1 cellular context compared by ENCODE assay signal in genomic region chr12:121296618-121297476, GRCh38.
TF ChIP-seq lines count a peak whose summit lies in the region.

CAMKK2 (minus strand) TSS chr12:121296709; CDS start chr12:121274526, 22,183 bp downstream.

TF ChIP-seq in K562, 482 proteins besides CTCF, POLR2A, EP300 and RAD21 (continued from another document and continues in another):
- TF ChIP-seq CHD7 (IDR thresholded peaks at IDR 0.05; ENCODE audit: low read depth, low read length) (no peak), SRF (CRISPR knock-in tag; IDR thresholded peaks at IDR 0.05) (no peak), ZNF174 (CRISPR knock-in tag; IDR thresholded peaks at IDR 0.05) (no peak), TSC22D4 (tag; IDR thresholded peaks at IDR 0.05) (no peak), NFE2L1 (tag; IDR thresholded peaks at IDR 0.05; ENCODE audit: borderline replicate concordance, low read depth) (no peak), ZNF444 (CRISPR knock-in tag; IDR thresholded peaks at IDR 0.05) (no peak), RCOR1 (IDR thresholded peaks at IDR 0.05; ENCODE audit: borderline replicate concordance in 1 of 2, low read depth in 2 of 2, low read length in 2 of 2) (no peak), ASH1L (IDR thresholded peaks at IDR 0.05; ENCODE audit: borderline replicate concordance, low read depth, partially characterized antibody) (peak; percentile 34), C11orf30 (IDR thresholded peaks at IDR 0.05; ENCODE audit: low read depth) (no peak), ZNF699 (CRISPR knock-in tag; IDR thresholded peaks at IDR 0.05; ENCODE audit: insufficient replicate concordance) (no peak), ZFPM2 (CRISPR knock-in tag; IDR thresholded peaks at IDR 0.05) (no peak), IRF9 (tag; IDR thresholded peaks at IDR 0.05) (no peak), ZKSCAN3 (CRISPR knock-in tag; IDR thresholded peaks at IDR 0.05) (no peak), RHOXF2B (CRISPR knock-in tag; conservative IDR thresholded peaks at IDR 0.05) (no peak), KDM2B (CRISPR knock-in tag; IDR thresholded peaks at IDR 0.05) (peak; percentile 60; the same call in 1 of the 2 replicates), SREBF2 (CRISPR knock-in tag; IDR thresholded peaks at IDR 0.05) (no peak), TCF7L2 (IDR thresholded peaks at IDR 0.05; ENCODE audit: low read depth, low read length) (no peak), ZNF445 (CRISPR knock-in tag; IDR thresholded peaks at IDR 0.05; ENCODE audit: low read depth) (no peak), PHF21A (IDR thresholded peaks at IDR 0.05; ENCODE audit: borderline replicate concordance, low read depth) (no peak), E2F3 (CRISPR knock-in tag; IDR thresholded peaks at IDR 0.05) (peak; percentile 48; the same call in 1 of the 2 replicates), NR1H2 (CRISPR knock-in tag; IDR thresholded peaks at IDR 0.05) (no peak), ZNF589 (CRISPR knock-in tag; IDR thresholded peaks at IDR 0.05; ENCODE audit: low read depth) (peak; percentile 90; the same call in 1 of the 2 replicates), POLR2B (IDR thresholded peaks at IDR 0.05; ENCODE audit: low read depth, partially characterized antibody) (peak; percentile 72), STAT5A (IDR thresholded peaks at IDR 0.05; ENCODE audit: borderline replicate concordance, low read length) (no peak), JUNB (CRISPR knock-in tag; conservative IDR thresholded peaks at IDR 0.05) (no peak), MAFK (IDR thresholded peaks at IDR 0.05; ENCODE audit: low read length) (no peak), MNT (conservative IDR thresholded peaks at IDR 0.05) (no peak), SMAD1 (IDR thresholded peaks at IDR 0.05; ENCODE audit: low read depth, low read length, partially characterized antibody) (no peak), NFIX (CRISPR knock-in tag; IDR thresholded peaks at IDR 0.05; ENCODE audit: low read depth) (no peak), THRAP3 (IDR thresholded peaks at IDR 0.05; ENCODE audit: borderline replicate concordance) (no peak), THRA (IDR thresholded peaks at IDR 0.05) (no peak), KLF10 (CRISPR knock-in tag; IDR thresholded peaks at IDR 0.05) (no peak), WHSC1 (IDR thresholded peaks at IDR 0.05; ENCODE audit: low read length) (no peak), CEBPB (tag; IDR thresholded peaks at IDR 0.05) (no peak), TOE1 (IDR thresholded peaks at IDR 0.05; ENCODE audit: borderline replicate concordance) (no peak), TOE1 (CRISPR knock-in tag; IDR thresholded peaks at IDR 0.05; ENCODE audit: borderline replicate concordance, low read depth) (no peak), PHTF2 (CRISPR knock-in tag; IDR thresholded peaks at IDR 0.05) (no peak), L3MBTL2 (IDR thresholded peaks at IDR 0.05) (peak; percentile 2), DEAF1 (CRISPR knock-in tag; IDR thresholded peaks at IDR 0.05) (0 out of 2 replicates have a peak, but pooled peaks have one; percentile 7), TGIF2 (CRISPR knock-in tag; IDR thresholded peaks at IDR 0.05) (no peak), POLR2H (tag; IDR thresholded peaks at IDR 0.05; ENCODE audit: low read depth) (no peak), TEAD2 (tag; IDR thresholded peaks at IDR 0.05) (no peak), MXI1 (IDR thresholded peaks at IDR 0.05; ENCODE audit: low read depth, low read length) (no peak), RBM22 (IDR thresholded peaks at IDR 0.05; ENCODE audit: low read depth, low read length, poor library complexity, severe bottlenecking) (no peak), FOXM1 (IDR thresholded peaks at IDR 0.05; ENCODE audit: low read depth) (no peak), FOXM1 (CRISPR knock-in tag; IDR thresholded peaks at IDR 0.05; ENCODE audit: low read depth) (no peak), SETDB1 (IDR thresholded peaks at IDR 0.05; ENCODE audit: low read length) (no peak), USF2 (CRISPR knock-in tag; IDR thresholded peaks at IDR 0.05) (no peak), ZNF511 (CRISPR knock-in tag; IDR thresholded peaks at IDR 0.05) (no peak; the same call in 1 of the 2 replicates), MECOM (CRISPR knock-in tag; IDR thresholded peaks at IDR 0.05) (no peak), MTA3 (IDR thresholded peaks at IDR 0.05; ENCODE audit: borderline replicate concordance) (peak; percentile 55; the same call in 1 of the 2 replicates), RBBP5 (IDR thresholded peaks at IDR 0.05; ENCODE audit: borderline replicate concordance, insufficient read depth, low read length, poor library complexity, severe bottlenecking) (peak; percentile 61), ZNF668 (CRISPR knock-in tag; IDR thresholded peaks at IDR 0.05) (no peak), PPARD (CRISPR knock-in tag; IDR thresholded peaks at IDR 0.05) (no peak)
